ENCODE assay signal across 24 cellular contexts in the genomic region with DNA sequence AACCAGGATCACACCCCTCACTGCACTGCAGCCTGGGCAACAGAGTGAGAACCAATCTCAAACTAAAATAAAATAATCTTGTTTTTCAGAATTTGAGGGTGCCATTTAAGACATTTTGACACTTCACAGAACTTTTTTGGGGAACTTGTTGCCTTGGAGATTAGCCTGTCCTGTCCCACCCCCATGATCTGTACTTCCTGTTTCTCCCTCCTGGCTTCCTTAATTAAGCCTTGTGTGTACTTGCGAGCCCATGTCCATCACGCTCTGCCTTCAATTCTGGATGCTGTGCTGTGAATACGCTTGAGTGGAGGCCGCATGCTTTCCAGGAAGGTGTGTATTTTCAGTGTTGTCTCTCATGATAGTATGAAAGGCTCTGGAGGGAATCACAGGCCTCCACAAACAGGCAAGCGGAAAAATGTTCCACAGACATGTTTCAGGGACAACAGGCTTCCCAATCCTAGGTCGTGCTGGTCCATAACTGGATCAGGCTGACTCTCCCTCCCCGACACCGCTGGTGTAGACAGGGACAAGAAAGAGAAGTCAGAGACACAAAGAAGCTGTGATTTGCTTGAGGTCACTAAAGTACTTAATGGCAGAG. TPM values are rescaled to one million over a fixed set of nuclear protein-coding genes. Genes with fewer than 3 reads are reported as not detected.
DNase-seq lines count a peak whose midpoint lies in the region; ATAC-seq and TF ChIP-seq lines count a peak whose summit lies in the region.
"Had no signal": no experiment of that assay in that cellular context is flagged by ENCODE, and none has a peak within 500 bp of the region (broad histone marks: within the 10 kb centered on the region; RNA-seq: fewer than 3 reads in every experiment).

No MANE protein-coding gene starts in this region.

- no peaks in the 10 kb centered on the region for H3K4me1 ChIP-seq in Karpas-422 (ENCODE audit: low read length)
- H3K4me1 ChIP-seq in left lung, result peaks cover 0 to 4% of the 10 kb centered on the region in 2 donors
- H3K4me1 ChIP-seq in SJCRH30, result no peaks in the 10 kb centered on the region
- H3K4me1 ChIP-seq in osteoblast (ENCODE audit: insufficient read depth, low read length), result no peaks in the 10 kb centered on the region
- H3K4me1 ChIP-seq: parathyroid adenoma had no signal

- no peaks in the 10 kb centered on the region for H3K27me3 ChIP-seq in Karpas-422 (ENCODE audit: low read length)
- H3K27me3 ChIP-seq in left lung, result no peaks in the 10 kb centered on the region
- H3K27me3 ChIP-seq in SJCRH30, result peaks cover 3% of the 10 kb centered on the region; the same call in 1 of the 2 replicates
- H3K27me3 ChIP-seq in osteoblast (ENCODE audit: insufficient read depth, low read length), result no peaks in the 10 kb centered on the region
- H3K27me3 ChIP-seq: cardiac muscle cell had no signal

- no peak for TF ChIP-seq CTCF in left lung (IDR thresholded peaks at IDR 0.05)
- no peak for TF ChIP-seq CTCF in osteoblast (IDR thresholded peaks at IDR 0.05; ENCODE audit: extremely low read depth, low read depth, low read length)

- H3K4me2 ChIP-seq in Karpas-422 (ENCODE audit: low read depth, low read length, poor library complexity, severe bottlenecking) (no peak overlapping the region), osteoblast (ENCODE audit: insufficient read depth, low read length) (no peak overlapping the region)

- H2AFZ ChIP-seq in Karpas-422 (ENCODE audit: low read length) (no peak overlapping the region), osteoblast (ENCODE audit: low read length) (no peak overlapping the region)
- H2AFZ ChIP-seq: parathyroid adenoma had no signal

- H3K36me3 ChIP-seq in Karpas-422 (ENCODE audit: insufficient read depth, low read length) (no peaks in the 10 kb centered on the region), left lung (no peaks in the 10 kb centered on the region), SJCRH30 (no peaks in the 10 kb centered on the region), osteoblast (ENCODE audit: insufficient read depth, low read length) (no peaks in the 10 kb centered on the region)
- H3K36me3 ChIP-seq: cardiac muscle cell had no signal

- DNase-seq in Ammon's horn (ENCODE audit: low spot score) (peak; percentile 24), Karpas-422 (peak; percentile 43), SKM-1 treated with dmso at 0.1 percent for 144 hours (lab: John Stamatoyannopoulos, UW; ENCODE audit: unreplicated experiment) (peak; percentile 64), left lung (no peak), SJCRH30 (no peak), osteoblast (ENCODE audit: insufficient read length, low spot score, missing footprints) (no peak)
- DNase-seq: ACHN; activated CD4-positive, alpha-beta T cell treated with anti-CD3 and anti-CD28 coated beads, Interleukin-2, amount 10 ng/mL, durations not matched to agents 7 days and 5 days; activated gamma-delta T cell treated with Interleukin-2 at 50 U/mL for 16 hours; amniotic stem cell; GF-D8; kidney glomerular epithelial cell; mesendoderm; naive thymus-derived CD8-positive, alpha-beta T cell; NCI-H187; NCI-H345; stimulated activated CD4-positive, alpha-beta T cell treated with anti-CD3 and anti-CD28 coated beads, Interleukin-1b, Interleukin-23, amount 100 ng/mL, for 48 hours had no signal

- H3K9me3 ChIP-seq in Karpas-422 (ENCODE audit: low read length) (no peaks in the 10 kb centered on the region), left lung (no peaks in the 10 kb centered on the region), SJCRH30 (replicated peaks) (no peaks in the 10 kb centered on the region), osteoblast (ENCODE audit: low read depth, low read length) (no peaks in the 10 kb centered on the region)

- H3K9me2 ChIP-seq in Karpas-422 (replicated peaks; ENCODE audit: insufficient read depth, low read length), result no peaks in the 10 kb centered on the region

- H3K4me3 ChIP-seq in Karpas-422 (ENCODE audit: low read length) (no peak overlapping the region), left lung (no peak overlapping the region), SJCRH30 (no peak overlapping the region), osteoblast (ENCODE audit: insufficient read depth, low read length) (no peak overlapping the region)
- H3K4me3 ChIP-seq: cardiac muscle cell had no signal

- H3K79me2 ChIP-seq in Karpas-422 (ENCODE audit: low read length) (no peaks in the 10 kb centered on the region), osteoblast (ENCODE audit: insufficient read depth, low read length) (no peaks in the 10 kb centered on the region)
- H3K79me2 ChIP-seq: parathyroid adenoma had no signal

- no peak overlapping the region for H3K9ac ChIP-seq in Karpas-422 (ENCODE audit: low read length)
- H3K9ac ChIP-seq: parathyroid adenoma had no signal

- ATAC-seq in left lung (peak; percentile 56), GM19328 (IDR thresholded peaks at IDR 0.05; ENCODE audit: unreplicated experiment) (no peak), GM21723 (IDR thresholded peaks at IDR 0.05; ENCODE audit: unreplicated experiment) (no peak)
- ATAC-seq: CD8-positive, alpha-beta T cell; naive thymus-derived CD8-positive, alpha-beta T cell; stimulated activated memory B cell treated with anti-CD40 and anti-IgM and Interleukin-4, amounts not matched to agents 10 μg/mL and 1 μg/mL and 100 μg/mL, for 72 hours had no signal

- no peaks in the 10 kb centered on the region for H4K20me1 ChIP-seq in Karpas-422 (ENCODE audit: insufficient read depth, low read depth, low read length)
- H4K20me1 ChIP-seq in osteoblast (ENCODE audit: insufficient read depth, low read length), result no peaks in the 10 kb centered on the region

- no peak overlapping the region for H3K27ac ChIP-seq in Karpas-422 (ENCODE audit: low read length)
- no peak overlapping the region for H3K27ac ChIP-seq in left lung
- H3K27ac ChIP-seq in SJCRH30, result no peak overlapping the region
- H3K27ac ChIP-seq in osteoblast (ENCODE audit: low read depth, low read length), result no peak overlapping the region
- H3K27ac ChIP-seq: cardiac muscle cell, HL-60, parathyroid adenoma had no signal

- intact Hi-C loops in left lung (cut with DNase I), result no loop called here

RNA-seq across cellular contexts. Expression of gene NOS2, which starts 56.9 kb away (rescaled TPM):
- total RNA-seq in Karpas-422 (2014; rRNA removed; shearing (Covaris generic); ENCODE audit: low replicate concordance), result not detected in 2 replicates
- total RNA-seq in left lung (under 1 TPM; 0.34 to 0.70 TPM), osteoblast (not detected in 2 replicates)
- not detected in 2 replicates for total RNA-seq in SJCRH30 (2014; rRNA removed; shearing (Covaris generic))
- total RNA-seq: activated CD4-positive, alpha-beta T cell treated with anti-CD3 and anti-CD28 coated beads, Interleukin-2, amount 10 ng/mL, durations not matched to agents 7 days and 5 days had no signal

Comparison
In these comparisons a context has a peak if more than half of its experiments do, and no peak if none do; other contexts are left out.
1. DNase-seq: peak in Ammon's horn (single experiment), Karpas-422 (single experiment) and SKM-1 treated with dmso at 0.1 percent for 144 hours (single experiment); none in left lung (0 of 2), SJCRH30 (0 of 2) and osteoblast (single experiment).